In genomic region chr1:99992044-99992722, GRCh38 we compare ENCODE assay signal across 17 cellular contexts.
"Had no signal": no experiment of that assay in that cellular context is flagged by ENCODE, and none has a peak within 500 bp of the region (broad histone marks: within the 10 kb centered on the region; RNA-seq: fewer than 3 reads in every experiment).

No MANE protein-coding gene starts in this region.

- H3K27ac ChIP-seq: ascending aorta, left lung had no signal

- H3K27me3 ChIP-seq: ascending aorta, left lung had no signal

- ATAC-seq: activated CD8-positive, alpha-beta T cell treated with anti-CD3 and anti-CD28 coated beads for 36 hours; left lung; stimulated activated naive CD8-positive, alpha-beta T cell treated with anti-CD3 and anti-CD28 coated beads, Interleukin-15, Interleukin-2, amounts not matched to agents 100 U/mL and 50 U/mL, for 24 hours had no signal

- H3K27me3 Mint-ChIP-seq: activated CD4-positive, alpha-beta T cell treated with anti-CD3 and anti-CD28 coated beads, Interleukin-2, amount 10 ng/mL, durations not matched to agents 24 days and 14 days; activated CD8-positive, alpha-beta T cell treated with anti-CD3 and anti-CD28 coated beads for 36 hours; activated naive CD4-positive, alpha-beta T cell treated with anti-CD3 and anti-CD28 coated beads, Interleukin-2, amount 10 ng/mL, durations not matched to agents 7 days and 5 days had no signal

- DNase-seq: activated CD4-positive, alpha-beta T cell treated with anti-CD3 and anti-CD28 coated beads, Interleukin-2, amount 10 ng/mL, durations not matched to agents 24 days and 14 days; activated CD8-positive, alpha-beta T cell treated with anti-CD3 and anti-CD28 coated beads for 36 hours; activated naive CD4-positive, alpha-beta T cell treated with anti-CD3 and anti-CD28 coated beads, Interleukin-2, amount 10 ng/mL, durations not matched to agents 7 days and 5 days; activated T-cell treated with anti-CD3 and anti-CD28 coated beads, Interleukin-2, amount 50 U/mL, for 1 hour; cerebellar nuclear complex; effector CD4-positive, alpha-beta T cell; left lung; midbrain; occipital lobe; retina; stimulated activated CD4-positive, alpha-beta T cell treated with anti-CD3 and anti-CD28 coated beads, Interleukin-12 subunit alpha, Interleukin-12 subunit beta, amount 100 ng/mL, for 4 hours; stimulated activated CD4-positive, alpha-beta T cell treated with anti-CD3 and anti-CD28 coated beads, Interleukin-1b, Interleukin-23, amount 100 ng/mL, for 48 hours; stimulated activated naive CD8-positive, alpha-beta T cell treated with anti-CD3 and anti-CD28 coated beads, Interleukin-15, Interleukin-2, amounts not matched to agents 100 U/mL and 50 U/mL, for 24 hours had no signal

- H3K4me3 ChIP-seq: ascending aorta, left lung had no signal

- H3K9me3 Mint-ChIP-seq: activated CD4-positive, alpha-beta T cell treated with anti-CD3 and anti-CD28 coated beads, Interleukin-2, amount 10 ng/mL, durations not matched to agents 24 days and 14 days had no signal

- H3K4me1 Mint-ChIP-seq: activated naive CD4-positive, alpha-beta T cell treated with anti-CD3 and anti-CD28 coated beads, Interleukin-2, amount 10 ng/mL, durations not matched to agents 7 days and 5 days had no signal

- H3K4me3 Mint-ChIP-seq: activated CD4-positive, alpha-beta T cell treated with anti-CD3 and anti-CD28 coated beads, Interleukin-2, amount 10 ng/mL, durations not matched to agents 24 days and 14 days; activated CD8-positive, alpha-beta T cell treated with anti-CD3 and anti-CD28 coated beads for 36 hours; activated naive CD4-positive, alpha-beta T cell treated with anti-CD3 and anti-CD28 coated beads, Interleukin-2, amount 10 ng/mL, durations not matched to agents 7 days and 5 days; T-helper 1 cell treated with Interleukin-12 subunit alpha and Interleukin-12 subunit beta and Interleukin-4 antibody, amounts not matched to agents 30 μg/mL and 1 μg/mL, for 36 hours had no signal

- H3K27ac Mint-ChIP-seq: activated CD4-positive, alpha-beta T cell treated with anti-CD3 and anti-CD28 coated beads, Interleukin-2, amount 10 ng/mL, durations not matched to agents 24 days and 14 days; activated CD8-positive, alpha-beta T cell treated with anti-CD3 and anti-CD28 coated beads for 36 hours; activated naive CD4-positive, alpha-beta T cell treated with anti-CD3 and anti-CD28 coated beads, Interleukin-2, amount 10 ng/mL, durations not matched to agents 7 days and 5 days; T-helper 1 cell treated with Interleukin-12 subunit alpha and Interleukin-12 subunit beta and Interleukin-4 antibody, amounts not matched to agents 30 μg/mL and 1 μg/mL, for 36 hours had no signal

- FAIRE-seq: endothelial cell of umbilical vein, frontal cortex had no signal

- H3K4me1 ChIP-seq: ascending aorta, left lung had no signal
